25 cellular contexts compared by ENCODE assay signal in genomic region chr2:135849087-135849486, GRCh38. TPM values are rescaled to one million over a fixed set of nuclear protein-coding genes. Genes with fewer than 3 reads are reported as not detected.
"Had no signal": no experiment of that assay in that cellular context is flagged by ENCODE, and none has a peak within 500 bp of the region (broad histone marks: within the 10 kb centered on the region; RNA-seq: fewer than 3 reads in every experiment).

No MANE protein-coding gene starts in this region.

- H3K4me2 ChIP-seq: neural progenitor cell had no signal

- H2AFZ ChIP-seq: neural progenitor cell had no signal

- H3K27ac Mint-ChIP-seq: natural killer cell treated with Interleukin-12 subunit alpha and Interleukin-12 subunit beta and Interleukin-15 and Interleukin-18, amount 100 ng/mL, for 72 hours; neural progenitor cell had no signal

- H3K27me3 ChIP-seq: dorsolateral prefrontal cortex, heart left ventricle, neural progenitor cell, ovary, right atrium auricular region, tibial artery, upper lobe of right lung, vagina had no signal

- H3K27ac ChIP-seq: dorsolateral prefrontal cortex, heart left ventricle, neural progenitor cell, ovary, right atrium auricular region, tibial artery, upper lobe of right lung, vagina had no signal

- H3K9me3 Mint-ChIP-seq: natural killer cell treated with Interleukin-12 subunit alpha and Interleukin-12 subunit beta and Interleukin-15 and Interleukin-18, amount 100 ng/mL, for 72 hours; neural progenitor cell had no signal

- ATAC-seq: esophagus mucosa; heart left ventricle; left colon; left ventricle myocardium superior; natural killer cell treated with Interleukin-12 subunit alpha and Interleukin-12 subunit beta and Interleukin-15 and Interleukin-18, amount 100 ng/mL, for 72 hours; upper lobe of right lung had no signal

- H3K4me1 ChIP-seq: heart left ventricle, neural progenitor cell, right atrium auricular region, tibial artery, upper lobe of right lung, vagina had no signal

- H3K4me3 Mint-ChIP-seq: natural killer cell treated with Interleukin-12 subunit alpha and Interleukin-12 subunit beta and Interleukin-15 and Interleukin-18, amount 100 ng/mL, for 72 hours; neural progenitor cell had no signal

- H3K27me3 Mint-ChIP-seq: natural killer cell treated with Interleukin-12 subunit alpha and Interleukin-12 subunit beta and Interleukin-15 and Interleukin-18, amount 100 ng/mL, for 72 hours had no signal

- H3K4me3 ChIP-seq: dorsolateral prefrontal cortex, heart left ventricle, lung, neural progenitor cell, ovary, right atrium auricular region, tibial artery, upper lobe of right lung, vagina had no signal

- H3K36me3 ChIP-seq: ovary had no signal

- H3K4me1 Mint-ChIP-seq: neural progenitor cell had no signal

- DNase-seq: dorsolateral prefrontal cortex; effector CD8-positive, alpha-beta T cell; heart left ventricle; hippocampal formation; left colon; left ventricle myocardium superior; mesenchymal stem cell; midbrain; nucleus accumbens; ovary; small intestine; stimulated activated CD4-positive, alpha-beta T cell treated with anti-CD3 and anti-CD28 coated beads, Interleukin-12 subunit alpha, Interleukin-12 subunit beta, amount 100 ng/mL, for 4 hours; stimulated activated naive CD4-positive, alpha-beta T cell treated with Interleukin-2 at 50 U/mL for 16 hours; tibial artery; upper lobe of right lung had no signal

RNA-seq across cellular contexts. Expression of gene LCT, which starts 12.1 kb away (rescaled TPM):
- total RNA-seq: esophagus mucosa, frontal cortex, kidney epithelial cell, left ventricle myocardium superior, right atrium auricular region, temporal lobe, upper lobe of right lung, vagina had no signal
- polyA plus RNA-seq: fibroblast of lung, heart left ventricle, ovary had no signal
